Comparison of ENCODE assay signal across 8 cellular contexts in genomic region chr1:6701437-6702153, GRCh38. TPM values are rescaled to one million over a fixed set of nuclear protein-coding genes. Genes with fewer than 3 reads are reported as not detected.
DNase-seq lines count a peak whose midpoint lies in the region; ATAC-seq, FAIRE-seq and TF ChIP-seq lines count a peak whose summit lies in the region.

A gene with protein sequence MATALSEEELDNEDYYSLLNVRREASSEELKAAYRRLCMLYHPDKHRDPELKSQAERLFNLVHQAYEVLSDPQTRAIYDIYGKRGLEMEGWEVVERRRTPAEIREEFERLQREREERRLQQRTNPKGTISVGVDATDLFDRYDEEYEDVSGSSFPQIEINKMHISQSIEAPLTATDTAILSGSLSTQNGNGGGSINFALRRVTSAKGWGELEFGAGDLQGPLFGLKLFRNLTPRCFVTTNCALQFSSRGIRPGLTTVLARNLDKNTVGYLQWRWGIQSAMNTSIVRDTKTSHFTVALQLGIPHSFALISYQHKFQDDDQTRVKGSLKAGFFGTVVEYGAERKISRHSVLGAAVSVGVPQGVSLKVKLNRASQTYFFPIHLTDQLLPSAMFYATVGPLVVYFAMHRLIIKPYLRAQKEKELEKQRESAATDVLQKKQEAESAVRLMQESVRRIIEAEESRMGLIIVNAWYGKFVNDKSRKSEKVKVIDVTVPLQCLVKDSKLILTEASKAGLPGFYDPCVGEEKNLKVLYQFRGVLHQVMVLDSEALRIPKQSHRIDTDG (minus strand): TSS chr1:6701816. CDS start chr1:6701800, 16 bp downstream.

- H3K27me3 ChIP-seq in astrocyte (ENCODE audit: insufficient read depth, low read length) (no peaks in the 10 kb centered on the region), hepatocyte (no peaks in the 10 kb centered on the region)

- peak; percentile 89 for ATAC-seq in GM18505 (IDR thresholded peaks at IDR 0.05; ENCODE audit: unreplicated experiment)
- ATAC-seq in HG02938 (IDR thresholded peaks at IDR 0.05; ENCODE audit: unreplicated experiment), result peak; percentile 88

- no peaks in the 10 kb centered on the region for H3K9me3 ChIP-seq in astrocyte (ENCODE audit: insufficient read depth, low read depth, low read length)
- no peaks in the 10 kb centered on the region for H3K9me3 ChIP-seq in hepatocyte (ENCODE audit: low read depth)

- H3K27me3 Mint-ChIP-seq in astrocyte (ENCODE audit: low read depth, unreplicated experiment), result no peaks in the 10 kb centered on the region

- H3K36me3 Mint-ChIP-seq in astrocyte (ENCODE audit: low read depth, unreplicated experiment), result no peaks in the 10 kb centered on the region

- peak; percentile 13 for FAIRE-seq in astrocyte (lab: Jason Lieb, UNC)

- under 1% methylated on average over 43 of the region's 80 CpGs for WGBS in hepatocyte (ENCODE audit: low lambda C conversion rate, missing lambda C conversion rate)

- H2AFZ ChIP-seq in astrocyte (ENCODE audit: low read depth, low read length) (peak within 1 kb of the TSS; percentile 98), hepatocyte (peak within 1 kb of the TSS; percentile 89)

- H3K4me1 ChIP-seq in astrocyte (ENCODE audit: insufficient read depth, low read length) (peaks cover 6% of the 10 kb centered on the region), hepatocyte (ENCODE audit: insufficient read depth) (peaks cover 10% of the 10 kb centered on the region)

- peak within 1 kb of the TSS; percentile 94 for H3K4me2 ChIP-seq in astrocyte (ENCODE audit: low read length)
- peak within 1 kb of the TSS; percentile 92 for H3K4me2 ChIP-seq in hepatocyte

- TF ChIP-seq POLR2A in GM18505 (IDR thresholded peaks at IDR 0.05; ENCODE audit: borderline replicate concordance, extremely low read depth, insufficient read depth, insufficient read length), result peak; percentile 70

- H3K9me2 ChIP-seq in hepatocyte (replicated peaks; ENCODE audit: insufficient read depth), result no peaks in the 10 kb centered on the region

- H4K20me1 ChIP-seq in astrocyte (ENCODE audit: insufficient read depth, low read length) (peaks cover 13% of the 10 kb centered on the region), hepatocyte (ENCODE audit: insufficient read depth, poor library complexity, severe bottlenecking) (no peaks in the 10 kb centered on the region)

- peak within 1 kb of the TSS; percentile 96 for H3K27ac Mint-ChIP-seq in astrocyte (ENCODE audit: unreplicated experiment)

- H3K4me3 ChIP-seq in astrocyte (ENCODE audit: insufficient read depth, low read depth, low read length), result peak within 1 kb of the TSS; percentile 91
- H3K4me3 ChIP-seq in hepatocyte, result peak within 1 kb of the TSS; percentile 100

- peak; percentile 73 for DNase-seq in NCI-H1694 treated with DMSO at 0.1 percent for 48 hours (lab: John Stamatoyannopoulos, UW)
- DNase-seq in T-helper 22 cell (ENCODE audit: low read depth), result peak; percentile 76
- peak; percentile 78 for DNase-seq in astrocyte (ENCODE audit: low read depth)
- peak; percentile 94 for DNase-seq in hepatocyte (ENCODE audit: low spot score)
- peak; percentile 87 for DNase-seq in retina
- DNase-seq in cortex of kidney (lab: John Stamatoyannopoulos, UW), result no peak

- TF ChIP-seq CTCF in astrocyte (IDR thresholded peaks at IDR 0.05; ENCODE audit: insufficient read depth, low read depth, low read length) (peak; percentile 79), hepatocyte (IDR thresholded peaks at IDR 0.05; ENCODE audit: poor library complexity) (peak; percentile 70)

- H3K9me3 Mint-ChIP-seq in astrocyte (ENCODE audit: unreplicated experiment), result no peaks in the 10 kb centered on the region

- no peaks in the 10 kb centered on the region for H3K36me3 ChIP-seq in astrocyte (ENCODE audit: insufficient read depth, low read length)
- no peaks in the 10 kb centered on the region for H3K36me3 ChIP-seq in hepatocyte (replicated peaks; ENCODE audit: insufficient read depth, low read depth)

- H3K4me3 Mint-ChIP-seq in astrocyte (ENCODE audit: unreplicated experiment), result peak within 1 kb of the TSS; percentile 97

- H3K4me1 Mint-ChIP-seq in astrocyte (ENCODE audit: low read depth, unreplicated experiment), result peaks cover 9% of the 10 kb centered on the region

- peak within 1 kb of the TSS; percentile 94 for H3K27ac ChIP-seq in astrocyte (ENCODE audit: low read depth, low read length)
- peak within 1 kb of the TSS; percentile 92 for H3K27ac ChIP-seq in hepatocyte

- H3K79me2 ChIP-seq in astrocyte (ENCODE audit: insufficient read depth, low read length), result peaks cover 48% of the 10 kb centered on the region
- peaks cover 38% of the 10 kb centered on the region for H3K79me2 ChIP-seq in hepatocyte

- H3K9ac ChIP-seq in astrocyte (ENCODE audit: low read length), result peak within 1 kb of the TSS; percentile 98

RNA-seq across cellular contexts. Expression of the gene that starts here (rescaled TPM):
- 58.9 and 63.9 TPM in 2 replicates for total RNA-seq in astrocyte
- total RNA-seq in hepatocyte, result 35.3 and 47.9 TPM in 2 replicates
- polyA plus RNA-seq in hepatocyte, result 39.5 and 43.0 TPM in 2 replicates
